Comparison of ENCODE assay signal across 17 cellular contexts in genomic region chr14:83556746-83557460, GRCh38.
DNase-seq lines count a peak whose midpoint lies in the region; ATAC-seq and TF ChIP-seq lines count a peak whose summit lies in the region.
"Had no signal": no experiment of that assay in that cellular context is flagged by ENCODE, and none has a peak within 500 bp of the region (broad histone marks: within the 10 kb centered on the region; RNA-seq: fewer than 3 reads in every experiment).

No MANE protein-coding gene starts in this region.

- no peaks in the 10 kb centered on the region for H3K36me3 ChIP-seq in H7 (replicated peaks; ENCODE audit: control insufficient read depth, insufficient read depth, low read length)
- H3K36me3 ChIP-seq: suprapubic skin had no signal

- TF ChIP-seq CTCF in HFF-Myc (IDR thresholded peaks at IDR 0.05; ENCODE audit: low read depth, low read length, missing control alignments) (no peak), fibroblast of mammary gland (conservative IDR thresholded peaks at IDR 0.05; ENCODE audit: control insufficient read depth, insufficient read depth, low read depth, low read length) (no peak)

- H3K4me3 ChIP-seq in HFF-Myc (replicated peaks; ENCODE audit: low read depth, low read length) (no peak overlapping the region), fibroblast of mammary gland (ENCODE audit: control insufficient read depth, low read depth, low read length) (no peak overlapping the region), H7 (ENCODE audit: insufficient read depth, low read depth, low read length) (no peak overlapping the region)
- H3K4me3 ChIP-seq: GM12878, suprapubic skin had no signal

- no peaks in the 10 kb centered on the region for H3K27me3 ChIP-seq in H7 (ENCODE audit: control insufficient read depth, insufficient read depth, low read length)
- H3K27me3 ChIP-seq: suprapubic skin had no signal

- no peak for ATAC-seq in GM18502 (IDR thresholded peaks at IDR 0.05; ENCODE audit: poor library complexity, unreplicated experiment)
- ATAC-seq: sciatic nerve had no signal

- DNase-seq in HFF-Myc (ENCODE audit: extremely low read depth, low read depth) (peak; percentile 24), T1000 (lab: John Stamatoyannopoulos, UW) (peak; percentile 10), fibroblast of mammary gland (ENCODE audit: low read depth) (peak; percentile 71), stromal cell of bone marrow (ENCODE audit: low read depth) (peak; percentile 18), islet precursor cell (no peak), H7 (no peak)
- DNase-seq: activated CD4-positive, alpha-beta T cell treated with anti-CD3 and anti-CD28 coated beads for 4 hours; activated CD8-positive, alpha-beta memory T cell treated with anti-CD3 and anti-CD28 coated beads, Interleukin-2, amount 50 U/mL, for 48 hours; activated naive CD4-positive, alpha-beta T cell treated with anti-CD3 and anti-CD28 coated beads for 36 hours; H9; NCI-H1092; SHP77 treated with DMSO at 0.1 percent for 48 hours; stimulated activated CD4-positive, alpha-beta T cell treated with anti-CD3 and anti-CD28 coated beads, Interleukin-2, amount 100 ng/mL, for 48 hours had no signal

Comparison
In these comparisons a context has a peak if more than half of its experiments do, and no peak if none do; other contexts are left out.
1. DNase-seq: peak in HFF-Myc (single experiment), T1000 (single experiment), fibroblast of mammary gland (single experiment) and stromal cell of bone marrow (single experiment); none in islet precursor cell (single experiment) and H7 (single experiment).